Comparison of ENCODE assay signal across 8 cellular contexts in genomic region chr12:62785941-62786559, GRCh38.
A peak's percentile ranks its signal among the peaks of the same experiment; 100 is the strongest.
DNase-seq lines count a peak whose midpoint lies in the region; ATAC-seq, FAIRE-seq and TF ChIP-seq lines count a peak whose summit lies in the region.

No MANE protein-coding gene starts in this region.

- H3K9me3 ChIP-seq in mesenchymal stem cell (ENCODE audit: control insufficient read depth, low read length) (no peaks in the 10 kb centered on the region), Peyer's patch (no peaks in the 10 kb centered on the region)

- peak overlapping the region; percentile 0 for H2BK120ac ChIP-seq in mesenchymal stem cell (ENCODE audit: low read depth, low read length)

- H3K4me2 ChIP-seq in mesenchymal stem cell (ENCODE audit: low read length, poor library complexity, severe bottlenecking) = no peak overlapping the region

- H3K4me1 ChIP-seq in mesenchymal stem cell (ENCODE audit: control insufficient read depth, insufficient read depth, low read depth, low read length) (peaks cover 9% of the 10 kb centered on the region), Peyer's patch (no peaks in the 10 kb centered on the region)

- H4K8ac ChIP-seq in mesenchymal stem cell (ENCODE audit: low read length) = peak overlapping the region; percentile 90

- H3K23ac ChIP-seq in mesenchymal stem cell (ENCODE audit: low read length in 2 of 2) = no peak overlapping the region

- H2BK12ac ChIP-seq in mesenchymal stem cell (ENCODE audit: low read length in 2 of 2) = peak overlapping the region; percentile 11 to 85

- peak overlapping the region; percentile 66 for H3K9ac ChIP-seq in mesenchymal stem cell (ENCODE audit: low read length)

- ATAC-seq in HG03378 (IDR thresholded peaks at IDR 0.05; ENCODE audit: unreplicated experiment) = no peak

- peak overlapping the region; percentile 87 for H4K91ac ChIP-seq in mesenchymal stem cell (ENCODE audit: low read length)

- no peak overlapping the region for H2BK5ac ChIP-seq in mesenchymal stem cell (ENCODE audit: low read depth, low read length, poor library complexity, severe bottlenecking)

- H3K36me3 ChIP-seq in bronchial epithelial cell (ENCODE audit: control insufficient read depth, insufficient read depth, low read length) (no peaks in the 10 kb centered on the region), mesenchymal stem cell (ENCODE audit: control insufficient read depth in 1 of 2, insufficient read depth in 2 of 2, low read depth in 1 of 2, low read length in 2 of 2) (peaks cover 0 to 11% of the 10 kb centered on the region in 2 experiments), Peyer's patch (no peaks in the 10 kb centered on the region)

- peak; percentile 61 for DNase-seq in DMS153 (lab: John Stamatoyannopoulos, UW)
- DNase-seq in NB4 (ENCODE audit: low read depth) = peak; percentile 92
- DNase-seq in bronchial epithelial cell (ENCODE audit: low read depth) = peak; percentile 99
- peak; percentile 85 for DNase-seq in mesenchymal stem cell
- DNase-seq in NCI-H1694 (lab: John Stamatoyannopoulos, UW) = no peak
- DNase-seq in C1 segment of cervical spinal cord (lab: John Stamatoyannopoulos, UW) = no peak
- DNase-seq in Peyer's patch = no peak

- H3K18ac ChIP-seq in mesenchymal stem cell (ENCODE audit: low read depth in 1 of 2, low read length in 2 of 2) = peak overlapping the region; percentile 50 to 59

- no peak overlapping the region for H2AK5ac ChIP-seq in mesenchymal stem cell (ENCODE audit: low read length, severe bottlenecking)

- FAIRE-seq in bronchial epithelial cell (lab: Jason Lieb, UNC) = peak; percentile 43

- no peak overlapping the region for H3K4me3 ChIP-seq in NB4 (ENCODE audit: low read depth, low read length)
- H3K4me3 ChIP-seq in bronchial epithelial cell (ENCODE audit: low read depth, low read length) = no peak overlapping the region
- H3K4me3 ChIP-seq in mesenchymal stem cell (ENCODE audit: insufficient read depth in 1 of 2, low read depth in 1 of 2, low read length in 2 of 2) = peak overlapping the region in 1 of 2 experiments; percentile 26
- no peak overlapping the region for H3K4me3 ChIP-seq in Peyer's patch

- peak overlapping the region; percentile 16 for H2AFZ ChIP-seq in mesenchymal stem cell (ENCODE audit: low read depth, low read length)

- 14% methylated on average over 8 of the region's 8 CpGs for WGBS in mesenchymal stem cell

- peak overlapping the region in 1 of 2 experiments; percentile 30 for H3K14ac ChIP-seq in mesenchymal stem cell (ENCODE audit: low read length in 2 of 2)

- peak overlapping the region in 1 of 2 experiments; percentile 6 for H3K4ac ChIP-seq in mesenchymal stem cell (ENCODE audit: low read depth in 1 of 2, low read length in 2 of 2)

- H3K79me1 ChIP-seq in mesenchymal stem cell (replicated peaks; ENCODE audit: low read length, poor library complexity, severe bottlenecking) = peaks cover 6% of the 10 kb centered on the region

- TF ChIP-seq POLR2A in NB4 (IDR thresholded peaks at IDR 0.05; ENCODE audit: extremely low read depth, insufficient read length) = no peak
- TF ChIP-seq POLR2A in Peyer's patch (IDR thresholded peaks at IDR 0.05) = no peak

- H2BK15ac ChIP-seq in mesenchymal stem cell (ENCODE audit: low read depth, poor library complexity, severe bottlenecking) = peak overlapping the region; percentile 61

- TF ChIP-seq CTCF in NB4 (IDR thresholded peaks at IDR 0.05; ENCODE audit: low read depth, low read length) (no peak), bronchial epithelial cell (IDR thresholded peaks at IDR 0.05; ENCODE audit: insufficient read depth, low read length, severe bottlenecking) (no peak), Peyer's patch (IDR thresholded peaks at IDR 0.05) (no peak)

- H3K27ac ChIP-seq in mesenchymal stem cell (ENCODE audit: low read length, poor library complexity, severe bottlenecking) (peak overlapping the region; percentile 44), Peyer's patch (peak overlapping the region in 2 of 4 donors; percentile 8 to 44)

- H3K27me3 ChIP-seq in bronchial epithelial cell (ENCODE audit: control insufficient read depth, insufficient read depth, low read length) (no peaks in the 10 kb centered on the region), mesenchymal stem cell (ENCODE audit: control insufficient read depth in 1 of 2, insufficient read depth in 1 of 2, low read length in 2 of 2) (no peaks in the 10 kb centered on the region), Peyer's patch (no peaks in the 10 kb centered on the region)

Comparison
In these comparisons a context has a peak if more than half of its experiments do, and no peak if none do; other contexts are left out.
1. DNase-seq: peak in DMS153 (single experiment), NB4 (single experiment), bronchial epithelial cell (single experiment) and mesenchymal stem cell (single experiment); none in NCI-H1694 (single experiment), C1 segment of cervical spinal cord (0 of 14) and Peyer's patch (0 of 3).